ENCODE assay signal across 38 cellular contexts in the genomic region with DNA sequence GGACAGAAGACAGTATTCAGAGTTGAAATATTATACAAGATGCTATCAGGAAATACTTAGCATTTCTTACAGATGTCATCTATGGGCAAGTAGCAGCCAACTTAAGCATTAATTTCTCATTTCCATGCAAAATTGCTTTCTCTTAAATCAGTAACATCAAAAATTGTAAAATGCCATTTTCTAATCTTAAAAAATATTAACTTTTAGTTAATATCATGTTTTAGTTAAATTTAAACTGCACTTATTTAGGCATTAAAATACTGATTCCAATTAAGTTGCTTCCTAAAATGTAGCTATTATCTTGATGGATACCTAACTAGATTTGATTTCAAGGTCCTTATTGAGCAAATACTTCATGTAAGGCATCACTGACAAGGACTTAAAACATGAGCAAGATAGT. TPM values are rescaled to one million over a fixed set of nuclear protein-coding genes. Genes with fewer than 3 reads are reported as not detected.
"Had no signal": no experiment of that assay in that cellular context is flagged by ENCODE, and none has a peak within 500 bp of the region (broad histone marks: within the 10 kb centered on the region; RNA-seq: fewer than 3 reads in every experiment).

No MANE protein-coding gene starts in this region.

- H3K9me3 Mint-ChIP-seq: activated T-helper 17 cell treated with anti-CD3 and anti-CD28 coated beads, Interleukin-2, amount 50 U/mL, for 72 hours had no signal

- ATAC-seq: activated CD8-positive, alpha-beta T cell treated with anti-CD3 and anti-CD28 coated beads for 36 hours; activated naive CD4-positive, alpha-beta T cell treated with anti-CD3 and anti-CD28 coated beads, Interleukin-2, amount 50 U/mL, for 72 hours; activated T-cell treated with anti-CD3 and anti-CD28 coated beads, Interleukin-2, amount 50 U/mL, for 4 hours; activated T-cell treated with anti-CD3 and anti-CD28 coated beads, Interleukin-2, amount 50 U/mL, for 72 hours; activated T-helper 17 cell treated with anti-CD3 and anti-CD28 coated beads, Interleukin-2, amount 50 U/mL, for 72 hours; body of pancreas; WTC11 had no signal

- DNase-seq: activated CD4-positive, alpha-beta memory T cell treated with anti-CD3 and anti-CD28 coated beads for 36 hours; activated CD4-positive, alpha-beta T cell treated with anti-CD3 and anti-CD28 coated beads for 4 hours; activated CD4-positive, alpha-beta T cell treated with anti-CD3 and anti-CD28 coated beads, Interleukin-2, amount 10 ng/mL, durations not matched to agents 24 days and 14 days; activated CD4-positive, alpha-beta T cell treated with anti-CD3 and anti-CD28 coated beads, Interleukin-2, amount 50 U/mL, for 1 hour; activated CD4-positive, alpha-beta T cell treated with anti-CD3 and anti-CD28 coated beads, Interleukin-2, amount 50 U/mL, for 4 hours; activated CD4-positive, CD25-positive, alpha-beta regulatory T cell treated with anti-CD3 and anti-CD28 coated beads, Interleukin-2, amount 50 U/mL, for 72 hours; activated CD8-positive, alpha-beta memory T cell treated with anti-CD3 and anti-CD28 coated beads, Interleukin-2, amount 50 U/mL, for 4 hours; activated CD8-positive, alpha-beta T cell treated with anti-CD3 and anti-CD28 coated beads for 36 hours; activated effector memory CD4-positive, alpha-beta T cell treated with anti-CD3 and anti-CD28 coated beads, Interleukin-2, amount 50 U/mL, for 16 hours; activated gamma-delta T cell treated with Interleukin-2 at 50 U/mL for 16 hours; activated naive CD4-positive, alpha-beta T cell; activated naive CD4-positive, alpha-beta T cell treated with anti-CD3 and anti-CD28 coated beads for 36 hours; activated naive CD4-positive, alpha-beta T cell treated with anti-CD3 and anti-CD28 coated beads, Interleukin-2, amount 50 U/mL, for 16 hours; activated naive CD8-positive, alpha-beta T cell treated with anti-CD3 and anti-CD28 coated beads for 36 hours; activated T-cell treated with anti-CD3 and anti-CD28 coated beads for 4 hours; activated T-cell treated with anti-CD3 and anti-CD28 coated beads, Interleukin-2, amount 50 U/mL, for 1 hour; activated T-cell treated with anti-CD3 and anti-CD28 coated beads, Interleukin-2, amount 50 U/mL, for 4 hours; activated T-cell treated with anti-CD3 and anti-CD28 coated beads, Interleukin-2, amount 50 U/mL, for 72 hours; adrenal gland; amniotic stem cell; aorta; body of pancreas; brain microvascular endothelial cell; central memory CD4-positive, alpha-beta T cell; T-helper 1 cell; T-helper 2 cell; T-helper 9 cell; WERI-Rb-1 had no signal

- H3K4me3 ChIP-seq: adrenal gland, body of pancreas, breast epithelium had no signal

- H3K27ac Mint-ChIP-seq: activated CD4-positive, alpha-beta memory T cell treated with anti-CD3 and anti-CD28 coated beads for 36 hours; activated CD4-positive, alpha-beta T cell treated with anti-CD3 and anti-CD28 coated beads, Interleukin-2, amount 10 ng/mL, durations not matched to agents 24 days and 14 days; activated CD8-positive, alpha-beta T cell treated with anti-CD3 and anti-CD28 coated beads for 36 hours; activated naive CD4-positive, alpha-beta T cell treated with anti-CD3 and anti-CD28 coated beads for 36 hours; activated naive CD4-positive, alpha-beta T cell treated with anti-CD3 and anti-CD28 coated beads, Interleukin-2, amount 50 U/mL, for 72 hours; activated naive CD8-positive, alpha-beta T cell treated with anti-CD3 and anti-CD28 coated beads for 36 hours; activated T-cell treated with anti-CD3 and anti-CD28 coated beads, Interleukin-2, amount 50 U/mL, for 72 hours; activated T-helper 1 cell treated with anti-CD3 and anti-CD28 coated beads, Interleukin-12 subunit alpha, Interleukin-12 subunit beta, Interleukin-2, Interleukin-4 antibody, amounts not matched to agents 30 ng/mL and 10 ng/mL and 1 ng/mL, durations not matched to agents 14 hours and 24 hours and 36 hours; activated T-helper 17 cell treated with anti-CD3 and anti-CD28 coated beads, Interleukin-2, amount 50 U/mL, for 72 hours; T-helper 1 cell treated with Interleukin-12 subunit alpha and Interleukin-12 subunit beta and Interleukin-4 antibody, amounts not matched to agents 30 μg/mL and 1 μg/mL, for 36 hours; T-helper 2 cell treated with Interferon-gamma antibody and Interleukin-4, amounts not matched to agents 5 μg/mL and 100 μg/mL, for 36 hours; WTC11 had no signal

- H3K4me3 Mint-ChIP-seq: activated CD4-positive, alpha-beta memory T cell treated with anti-CD3 and anti-CD28 coated beads for 36 hours; activated CD4-positive, alpha-beta T cell treated with anti-CD3 and anti-CD28 coated beads, Interleukin-2, amount 10 ng/mL, durations not matched to agents 24 days and 14 days; activated CD8-positive, alpha-beta T cell treated with anti-CD3 and anti-CD28 coated beads for 36 hours; activated naive CD4-positive, alpha-beta T cell treated with anti-CD3 and anti-CD28 coated beads for 36 hours; activated naive CD8-positive, alpha-beta T cell treated with anti-CD3 and anti-CD28 coated beads for 36 hours; activated T-cell treated with anti-CD3 and anti-CD28 coated beads, Interleukin-2, amount 50 U/mL, for 4 hours; activated T-cell treated with anti-CD3 and anti-CD28 coated beads, Interleukin-2, amount 50 U/mL, for 72 hours; activated T-helper 1 cell treated with anti-CD3 and anti-CD28 coated beads, Interleukin-12 subunit alpha, Interleukin-12 subunit beta, Interleukin-2, Interleukin-4 antibody, amounts not matched to agents 30 ng/mL and 10 ng/mL and 1 ng/mL, durations not matched to agents 14 hours and 24 hours and 36 hours; activated T-helper 17 cell treated with anti-CD3 and anti-CD28 coated beads, Interleukin-2, amount 50 U/mL, for 72 hours; T-helper 1 cell treated with Interleukin-12 subunit alpha and Interleukin-12 subunit beta and Interleukin-4 antibody, amounts not matched to agents 30 μg/mL and 1 μg/mL, for 36 hours; T-helper 2 cell treated with Interferon-gamma antibody and Interleukin-4, amounts not matched to agents 5 μg/mL and 100 μg/mL, for 36 hours; WTC11 had no signal

- H3K4me1 Mint-ChIP-seq: activated CD4-positive, alpha-beta T cell treated with anti-CD3 and anti-CD28 coated beads, Interleukin-2, amount 10 ng/mL, durations not matched to agents 24 days and 14 days; activated naive CD8-positive, alpha-beta T cell treated with anti-CD3 and anti-CD28 coated beads for 36 hours; activated T-helper 17 cell treated with anti-CD3 and anti-CD28 coated beads, Interleukin-2, amount 50 U/mL, for 72 hours; WTC11 had no signal

- H3K9me3 ChIP-seq: adrenal gland, body of pancreas had no signal

- H3K27me3 ChIP-seq: adrenal gland, body of pancreas, brain microvascular endothelial cell, breast epithelium had no signal

- H3K27me3 Mint-ChIP-seq: activated CD4-positive, alpha-beta memory T cell treated with anti-CD3 and anti-CD28 coated beads for 36 hours; activated CD4-positive, alpha-beta T cell treated with anti-CD3 and anti-CD28 coated beads, Interleukin-2, amount 10 ng/mL, durations not matched to agents 24 days and 14 days; activated CD8-positive, alpha-beta T cell treated with anti-CD3 and anti-CD28 coated beads for 36 hours; activated naive CD8-positive, alpha-beta T cell treated with anti-CD3 and anti-CD28 coated beads for 36 hours; activated T-helper 17 cell treated with anti-CD3 and anti-CD28 coated beads, Interleukin-2, amount 50 U/mL, for 72 hours had no signal

- H3K4me1 ChIP-seq: adrenal gland, body of pancreas, breast epithelium had no signal

- H3K27ac ChIP-seq: adrenal gland, body of pancreas, brain microvascular endothelial cell, breast epithelium, WERI-Rb-1 had no signal

RNA-seq across cellular contexts. Expression of a gene that starts 27.8 kb away (rescaled TPM):
- total RNA-seq: activated CD4-positive, alpha-beta memory T cell treated with anti-CD3 and anti-CD28 coated beads for 36 hours; activated CD4-positive, alpha-beta T cell treated with anti-CD3 and anti-CD28 coated beads, Interleukin-2, amount 10 ng/mL, durations not matched to agents 24 days and 14 days; activated CD8-positive, alpha-beta memory T cell treated with anti-CD3 and anti-CD28 coated beads for 36 hours; activated CD8-positive, alpha-beta T cell treated with anti-CD3 and anti-CD28 coated beads for 36 hours; activated naive CD4-positive, alpha-beta T cell treated with anti-CD3 and anti-CD28 coated beads for 36 hours; activated naive CD4-positive, alpha-beta T cell treated with anti-CD3 and anti-CD28 coated beads, Interleukin-2, amount 50 U/mL, for 72 hours; activated naive CD8-positive, alpha-beta T cell treated with anti-CD3 and anti-CD28 coated beads for 36 hours; activated T-cell treated with anti-CD3 and anti-CD28 coated beads, Interleukin-2, amount 50 U/mL, for 4 hours; activated T-cell treated with anti-CD3 and anti-CD28 coated beads, Interleukin-2, amount 50 U/mL, for 72 hours; activated T-helper 1 cell treated with anti-CD3 and anti-CD28 coated beads, Interleukin-12 subunit alpha, Interleukin-12 subunit beta, Interleukin-2, Interleukin-4 antibody, amounts not matched to agents 30 ng/mL and 10 ng/mL and 1 ng/mL, durations not matched to agents 14 hours and 24 hours and 36 hours; activated T-helper 17 cell treated with anti-CD3 and anti-CD28 coated beads, Interleukin-2, amount 50 U/mL, for 72 hours; adrenal gland; aorta; astrocyte; body of pancreas; breast epithelium; cardiac septum; WTC11 had no signal
- polyA plus RNA-seq: adrenal gland, aorta had no signal
